1 cellular context compared by ENCODE assay signal in the genomic region with DNA sequence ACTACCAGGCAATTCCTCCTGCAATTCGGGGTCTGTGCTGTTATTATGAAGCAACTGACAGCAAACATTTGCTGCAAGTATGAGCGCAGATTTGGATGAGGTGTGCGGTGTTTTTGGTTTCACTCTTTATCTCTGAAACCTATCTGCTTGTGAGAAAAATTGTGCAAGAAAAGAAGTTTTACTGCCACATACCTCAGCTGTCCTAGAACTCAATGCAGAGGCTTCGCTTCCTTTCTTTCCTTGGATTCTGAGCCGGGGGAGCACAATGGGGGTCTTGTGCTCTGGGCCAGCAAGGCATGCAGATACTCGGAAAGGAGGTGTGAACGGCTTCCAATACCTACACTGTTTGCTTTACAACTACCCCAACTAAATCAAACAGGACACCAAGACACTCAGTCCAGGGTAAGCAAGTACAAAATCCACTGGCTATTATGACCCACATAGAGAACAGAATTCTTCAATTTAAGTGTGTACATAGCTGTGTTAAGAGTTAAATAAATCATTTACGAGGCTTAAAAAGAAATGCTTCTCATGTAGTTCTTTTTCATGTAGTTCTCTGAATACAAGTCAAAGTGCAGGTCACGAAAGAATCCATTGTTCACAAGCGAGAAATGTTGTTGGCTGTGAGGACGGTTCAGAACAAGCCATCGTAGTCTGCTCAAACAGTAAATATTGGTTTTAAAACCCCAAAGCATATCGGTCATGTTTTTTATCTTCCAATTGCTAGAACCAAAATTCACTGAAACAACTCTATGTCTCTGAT.
TF ChIP-seq lines count a peak whose summit lies in the region.

No MANE protein-coding gene starts in this region.

TF ChIP-seq in HepG2, 621 proteins besides CTCF, POLR2A, EP300 and RAD21 (continued from another document and continues in another):
- TF ChIP-seq, protein P1, sequence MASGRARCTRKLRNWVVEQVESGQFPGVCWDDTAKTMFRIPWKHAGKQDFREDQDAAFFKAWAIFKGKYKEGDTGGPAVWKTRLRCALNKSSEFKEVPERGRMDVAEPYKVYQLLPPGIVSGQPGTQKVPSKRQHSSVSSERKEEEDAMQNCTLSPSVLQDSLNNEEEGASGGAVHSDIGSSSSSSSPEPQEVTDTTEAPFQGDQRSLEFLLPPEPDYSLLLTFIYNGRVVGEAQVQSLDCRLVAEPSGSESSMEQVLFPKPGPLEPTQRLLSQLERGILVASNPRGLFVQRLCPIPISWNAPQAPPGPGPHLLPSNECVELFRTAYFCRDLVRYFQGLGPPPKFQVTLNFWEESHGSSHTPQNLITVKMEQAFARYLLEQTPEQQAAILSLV (CRISPR knock-in tag; IDR thresholded peaks at IDR 0.05; ENCODE audit: borderline replicate concordance), result no peak
- TF ChIP-seq EED (CRISPR knock-in tag; IDR thresholded peaks at IDR 0.05), result no peak
- no peak; the same call in 1 of the 2 replicates for TF ChIP-seq ZMAT3 (CRISPR knock-in tag; conservative IDR thresholded peaks at IDR 0.05)
- TF ChIP-seq ZNF558 (CRISPR knock-in tag; IDR thresholded peaks at IDR 0.05; ENCODE audit: borderline replicate concordance), result 0 out of 2 replicates have a peak, but pooled peaks have one; percentile 66
- TF ChIP-seq ZNF790 (CRISPR knock-in tag; IDR thresholded peaks at IDR 0.05; ENCODE audit: borderline replicate concordance), result no peak
- TF ChIP-seq ZNF546 (CRISPR knock-in tag; conservative IDR thresholded peaks at IDR 0.05), result no peak
- no peak for TF ChIP-seq ZNF20 (CRISPR knock-in tag; IDR thresholded peaks at IDR 0.05)
- 0 out of 2 replicates have a peak, but pooled peaks have one; percentile 52 for TF ChIP-seq ZNF605 (CRISPR knock-in tag; IDR thresholded peaks at IDR 0.05)
- TF ChIP-seq, protein P2, sequence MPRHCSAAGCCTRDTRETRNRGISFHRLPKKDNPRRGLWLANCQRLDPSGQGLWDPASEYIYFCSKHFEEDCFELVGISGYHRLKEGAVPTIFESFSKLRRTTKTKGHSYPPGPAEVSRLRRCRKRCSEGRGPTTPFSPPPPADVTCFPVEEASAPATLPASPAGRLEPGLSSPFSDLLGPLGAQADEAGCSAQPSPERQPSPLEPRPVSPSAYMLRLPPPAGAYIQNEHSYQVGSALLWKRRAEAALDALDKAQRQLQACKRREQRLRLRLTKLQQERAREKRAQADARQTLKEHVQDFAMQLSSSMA (CRISPR knock-in tag; IDR thresholded peaks at IDR 0.05), result no peak
- TF ChIP-seq MBD4 (IDR thresholded peaks at IDR 0.05; ENCODE audit: borderline replicate concordance, low read length), result 0 out of 2 replicates have a peak, but pooled peaks have one; percentile 62
- TF ChIP-seq, protein P3, sequence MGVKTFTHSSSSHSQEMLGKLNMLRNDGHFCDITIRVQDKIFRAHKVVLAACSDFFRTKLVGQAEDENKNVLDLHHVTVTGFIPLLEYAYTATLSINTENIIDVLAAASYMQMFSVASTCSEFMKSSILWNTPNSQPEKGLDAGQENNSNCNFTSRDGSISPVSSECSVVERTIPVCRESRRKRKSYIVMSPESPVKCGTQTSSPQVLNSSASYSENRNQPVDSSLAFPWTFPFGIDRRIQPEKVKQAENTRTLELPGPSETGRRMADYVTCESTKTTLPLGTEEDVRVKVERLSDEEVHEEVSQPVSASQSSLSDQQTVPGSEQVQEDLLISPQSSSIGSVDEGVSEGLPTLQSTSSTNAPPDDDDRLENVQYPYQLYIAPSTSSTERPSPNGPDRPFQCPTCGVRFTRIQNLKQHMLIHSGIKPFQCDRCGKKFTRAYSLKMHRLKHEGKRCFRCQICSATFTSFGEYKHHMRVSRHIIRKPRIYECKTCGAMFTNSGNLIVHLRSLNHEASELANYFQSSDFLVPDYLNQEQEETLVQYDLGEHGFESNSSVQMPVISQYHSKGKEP (CRISPR knock-in tag; IDR thresholded peaks at IDR 0.05), result no peak
- no peak for TF ChIP-seq SP140L (CRISPR knock-in tag; IDR thresholded peaks at IDR 0.05; ENCODE audit: borderline replicate concordance)
- TF ChIP-seq, protein P4, sequence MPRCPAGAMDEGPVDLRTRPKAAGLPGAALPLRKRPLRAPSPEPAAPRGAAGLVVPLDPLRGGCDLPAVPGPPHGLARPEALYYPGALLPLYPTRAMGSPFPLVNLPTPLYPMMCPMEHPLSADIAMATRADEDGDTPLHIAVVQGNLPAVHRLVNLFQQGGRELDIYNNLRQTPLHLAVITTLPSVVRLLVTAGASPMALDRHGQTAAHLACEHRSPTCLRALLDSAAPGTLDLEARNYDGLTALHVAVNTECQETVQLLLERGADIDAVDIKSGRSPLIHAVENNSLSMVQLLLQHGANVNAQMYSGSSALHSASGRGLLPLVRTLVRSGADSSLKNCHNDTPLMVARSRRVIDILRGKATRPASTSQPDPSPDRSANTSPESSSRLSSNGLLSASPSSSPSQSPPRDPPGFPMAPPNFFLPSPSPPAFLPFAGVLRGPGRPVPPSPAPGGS (CRISPR knock-in tag; IDR thresholded peaks at IDR 0.05), result no peak
- no peak for TF ChIP-seq FLYWCH1 (CRISPR knock-in tag; IDR thresholded peaks at IDR 0.05)
- TF ChIP-seq ZNF761 (CRISPR knock-in tag; conservative IDR thresholded peaks at IDR 0.05), result peak; percentile 42; the same call in 1 of the 2 replicates
- TF ChIP-seq, protein P5, sequence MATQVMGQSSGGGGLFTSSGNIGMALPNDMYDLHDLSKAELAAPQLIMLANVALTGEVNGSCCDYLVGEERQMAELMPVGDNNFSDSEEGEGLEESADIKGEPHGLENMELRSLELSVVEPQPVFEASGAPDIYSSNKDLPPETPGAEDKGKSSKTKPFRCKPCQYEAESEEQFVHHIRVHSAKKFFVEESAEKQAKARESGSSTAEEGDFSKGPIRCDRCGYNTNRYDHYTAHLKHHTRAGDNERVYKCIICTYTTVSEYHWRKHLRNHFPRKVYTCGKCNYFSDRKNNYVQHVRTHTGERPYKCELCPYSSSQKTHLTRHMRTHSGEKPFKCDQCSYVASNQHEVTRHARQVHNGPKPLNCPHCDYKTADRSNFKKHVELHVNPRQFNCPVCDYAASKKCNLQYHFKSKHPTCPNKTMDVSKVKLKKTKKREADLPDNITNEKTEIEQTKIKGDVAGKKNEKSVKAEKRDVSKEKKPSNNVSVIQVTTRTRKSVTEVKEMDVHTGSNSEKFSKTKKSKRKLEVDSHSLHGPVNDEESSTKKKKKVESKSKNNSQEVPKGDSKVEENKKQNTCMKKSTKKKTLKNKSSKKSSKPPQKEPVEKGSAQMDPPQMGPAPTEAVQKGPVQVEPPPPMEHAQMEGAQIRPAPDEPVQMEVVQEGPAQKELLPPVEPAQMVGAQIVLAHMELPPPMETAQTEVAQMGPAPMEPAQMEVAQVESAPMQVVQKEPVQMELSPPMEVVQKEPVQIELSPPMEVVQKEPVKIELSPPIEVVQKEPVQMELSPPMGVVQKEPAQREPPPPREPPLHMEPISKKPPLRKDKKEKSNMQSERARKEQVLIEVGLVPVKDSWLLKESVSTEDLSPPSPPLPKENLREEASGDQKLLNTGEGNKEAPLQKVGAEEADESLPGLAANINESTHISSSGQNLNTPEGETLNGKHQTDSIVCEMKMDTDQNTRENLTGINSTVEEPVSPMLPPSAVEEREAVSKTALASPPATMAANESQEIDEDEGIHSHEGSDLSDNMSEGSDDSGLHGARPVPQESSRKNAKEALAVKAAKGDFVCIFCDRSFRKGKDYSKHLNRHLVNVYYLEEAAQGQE (IDR thresholded peaks at IDR 0.05; ENCODE audit: borderline replicate concordance in 1 of 2, low read depth in 1 of 2, low read length in 2 of 2), result peak in 1 of 2 experiments; percentile 14; a peak in 2 of 4 replicates
- no peak; the same call in 1 of the 2 replicates for TF ChIP-seq PRMT3 (CRISPR knock-in tag; IDR thresholded peaks at IDR 0.05; ENCODE audit: borderline replicate concordance, low read depth)
- TF ChIP-seq, protein P6, sequence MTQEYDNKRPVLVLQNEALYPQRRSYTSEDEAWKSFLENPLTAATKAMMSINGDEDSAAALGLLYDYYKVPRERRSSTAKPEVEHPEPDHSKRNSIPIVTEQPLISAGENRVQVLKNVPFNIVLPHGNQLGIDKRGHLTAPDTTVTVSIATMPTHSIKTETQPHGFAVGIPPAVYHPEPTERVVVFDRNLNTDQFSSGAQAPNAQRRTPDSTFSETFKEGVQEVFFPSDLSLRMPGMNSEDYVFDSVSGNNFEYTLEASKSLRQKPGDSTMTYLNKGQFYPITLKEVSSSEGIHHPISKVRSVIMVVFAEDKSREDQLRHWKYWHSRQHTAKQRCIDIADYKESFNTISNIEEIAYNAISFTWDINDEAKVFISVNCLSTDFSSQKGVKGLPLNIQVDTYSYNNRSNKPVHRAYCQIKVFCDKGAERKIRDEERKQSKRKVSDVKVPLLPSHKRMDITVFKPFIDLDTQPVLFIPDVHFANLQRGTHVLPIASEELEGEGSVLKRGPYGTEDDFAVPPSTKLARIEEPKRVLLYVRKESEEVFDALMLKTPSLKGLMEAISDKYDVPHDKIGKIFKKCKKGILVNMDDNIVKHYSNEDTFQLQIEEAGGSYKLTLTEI (CRISPR knock-in tag; conservative IDR thresholded peaks at IDR 0.05), result no peak
- TF ChIP-seq ZNF598 (CRISPR knock-in tag; IDR thresholded peaks at IDR 0.05; ENCODE audit: borderline replicate concordance), result no peak
- TF ChIP-seq MED8 (CRISPR knock-in tag; IDR thresholded peaks at IDR 0.05; ENCODE audit: insufficient replicate concordance), result no peak
- TF ChIP-seq ZNF746 (CRISPR knock-in tag; IDR thresholded peaks at IDR 0.05), result no peak
- TF ChIP-seq GTF2F1 (IDR thresholded peaks at IDR 0.05; ENCODE audit: low read length), result no peak
- no peak for TF ChIP-seq DNMT1 (CRISPR knock-in tag; IDR thresholded peaks at IDR 0.05)
- TF ChIP-seq ZSCAN9 (CRISPR knock-in tag; IDR thresholded peaks at IDR 0.05; ENCODE audit: borderline replicate concordance), result 0 out of 2 replicates have a peak, but pooled peaks have one; percentile 42
- TF ChIP-seq MTF1 (CRISPR knock-in tag; IDR thresholded peaks at IDR 0.05), result peak; percentile 41; the same call in 1 of the 2 replicates
- no peak for TF ChIP-seq REL (CRISPR knock-in tag; conservative IDR thresholded peaks at IDR 0.05)
- TF ChIP-seq ZNF773 (CRISPR knock-in tag; IDR thresholded peaks at IDR 0.05; ENCODE audit: borderline replicate concordance), result no peak
- TF ChIP-seq, protein P7, sequence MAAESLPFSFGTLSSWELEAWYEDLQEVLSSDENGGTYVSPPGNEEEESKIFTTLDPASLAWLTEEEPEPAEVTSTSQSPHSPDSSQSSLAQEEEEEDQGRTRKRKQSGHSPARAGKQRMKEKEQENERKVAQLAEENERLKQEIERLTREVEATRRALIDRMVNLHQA (CRISPR knock-in tag; IDR thresholded peaks at IDR 0.05), result no peak
- TF ChIP-seq RFX1 (IDR thresholded peaks at IDR 0.05), result no peak
- TF ChIP-seq MAFG (CRISPR knock-in tag; IDR thresholded peaks at IDR 0.05), result no peak
- TF ChIP-seq ZNF251 (CRISPR knock-in tag; IDR thresholded peaks at IDR 0.05), result no peak
- TF ChIP-seq MIER2 (CRISPR knock-in tag; IDR thresholded peaks at IDR 0.05), result 0 out of 2 replicates have a peak, but pooled peaks have one; percentile 18
- no peak for TF ChIP-seq DNMT3B (CRISPR knock-in tag; conservative IDR thresholded peaks at IDR 0.05)
- TF ChIP-seq, protein P8, sequence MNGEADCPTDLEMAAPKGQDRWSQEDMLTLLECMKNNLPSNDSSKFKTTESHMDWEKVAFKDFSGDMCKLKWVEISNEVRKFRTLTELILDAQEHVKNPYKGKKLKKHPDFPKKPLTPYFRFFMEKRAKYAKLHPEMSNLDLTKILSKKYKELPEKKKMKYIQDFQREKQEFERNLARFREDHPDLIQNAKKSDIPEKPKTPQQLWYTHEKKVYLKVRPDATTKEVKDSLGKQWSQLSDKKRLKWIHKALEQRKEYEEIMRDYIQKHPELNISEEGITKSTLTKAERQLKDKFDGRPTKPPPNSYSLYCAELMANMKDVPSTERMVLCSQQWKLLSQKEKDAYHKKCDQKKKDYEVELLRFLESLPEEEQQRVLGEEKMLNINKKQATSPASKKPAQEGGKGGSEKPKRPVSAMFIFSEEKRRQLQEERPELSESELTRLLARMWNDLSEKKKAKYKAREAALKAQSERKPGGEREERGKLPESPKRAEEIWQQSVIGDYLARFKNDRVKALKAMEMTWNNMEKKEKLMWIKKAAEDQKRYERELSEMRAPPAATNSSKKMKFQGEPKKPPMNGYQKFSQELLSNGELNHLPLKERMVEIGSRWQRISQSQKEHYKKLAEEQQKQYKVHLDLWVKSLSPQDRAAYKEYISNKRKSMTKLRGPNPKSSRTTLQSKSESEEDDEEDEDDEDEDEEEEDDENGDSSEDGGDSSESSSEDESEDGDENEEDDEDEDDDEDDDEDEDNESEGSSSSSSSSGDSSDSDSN (CRISPR knock-in tag; IDR thresholded peaks at IDR 0.05), result no peak
- TF ChIP-seq, protein P9, sequence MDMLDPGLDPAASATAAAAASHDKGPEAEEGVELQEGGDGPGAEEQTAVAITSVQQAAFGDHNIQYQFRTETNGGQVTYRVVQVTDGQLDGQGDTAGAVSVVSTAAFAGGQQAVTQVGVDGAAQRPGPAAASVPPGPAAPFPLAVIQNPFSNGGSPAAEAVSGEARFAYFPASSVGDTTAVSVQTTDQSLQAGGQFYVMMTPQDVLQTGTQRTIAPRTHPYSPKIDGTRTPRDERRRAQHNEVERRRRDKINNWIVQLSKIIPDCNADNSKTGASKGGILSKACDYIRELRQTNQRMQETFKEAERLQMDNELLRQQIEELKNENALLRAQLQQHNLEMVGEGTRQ (IDR thresholded peaks at IDR 0.05; ENCODE audit: low read depth, low read length), result no peak
- TF ChIP-seq, protein P9 (CRISPR knock-in tag; IDR thresholded peaks at IDR 0.05; ENCODE audit: borderline replicate concordance), result no peak
- TF ChIP-seq SMAD3 (CRISPR knock-in tag; IDR thresholded peaks at IDR 0.05), result no peak
- TF ChIP-seq ATF7-NPFF (CRISPR knock-in tag; IDR thresholded peaks at IDR 0.05; ENCODE audit: low read depth), result no peak
- no peak for TF ChIP-seq ZNF180 (CRISPR knock-in tag; IDR thresholded peaks at IDR 0.05; ENCODE audit: borderline replicate concordance, low read depth)
- TF ChIP-seq FOXP1 (IDR thresholded peaks at IDR 0.05), result no peak
- TF ChIP-seq FOXP1 (CRISPR knock-in tag; IDR thresholded peaks at IDR 0.05), result peak; percentile 69; the same call in 1 of the 2 replicates
- TF ChIP-seq, protein P10, sequence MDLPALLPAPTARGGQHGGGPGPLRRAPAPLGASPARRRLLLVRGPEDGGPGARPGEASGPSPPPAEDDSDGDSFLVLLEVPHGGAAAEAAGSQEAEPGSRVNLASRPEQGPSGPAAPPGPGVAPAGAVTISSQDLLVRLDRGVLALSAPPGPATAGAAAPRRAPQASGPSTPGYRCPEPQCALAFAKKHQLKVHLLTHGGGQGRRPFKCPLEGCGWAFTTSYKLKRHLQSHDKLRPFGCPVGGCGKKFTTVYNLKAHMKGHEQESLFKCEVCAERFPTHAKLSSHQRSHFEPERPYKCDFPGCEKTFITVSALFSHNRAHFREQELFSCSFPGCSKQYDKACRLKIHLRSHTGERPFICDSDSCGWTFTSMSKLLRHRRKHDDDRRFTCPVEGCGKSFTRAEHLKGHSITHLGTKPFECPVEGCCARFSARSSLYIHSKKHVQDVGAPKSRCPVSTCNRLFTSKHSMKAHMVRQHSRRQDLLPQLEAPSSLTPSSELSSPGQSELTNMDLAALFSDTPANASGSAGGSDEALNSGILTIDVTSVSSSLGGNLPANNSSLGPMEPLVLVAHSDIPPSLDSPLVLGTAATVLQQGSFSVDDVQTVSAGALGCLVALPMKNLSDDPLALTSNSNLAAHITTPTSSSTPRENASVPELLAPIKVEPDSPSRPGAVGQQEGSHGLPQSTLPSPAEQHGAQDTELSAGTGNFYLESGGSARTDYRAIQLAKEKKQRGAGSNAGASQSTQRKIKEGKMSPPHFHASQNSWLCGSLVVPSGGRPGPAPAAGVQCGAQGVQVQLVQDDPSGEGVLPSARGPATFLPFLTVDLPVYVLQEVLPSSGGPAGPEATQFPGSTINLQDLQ (CRISPR knock-in tag; IDR thresholded peaks at IDR 0.05), result peak; percentile 45; the same call in 1 of the 2 replicates
